In genomic region chr1:48761411-48761810, GRCh38 we compare ENCODE assay signal across 28 cellular contexts. TPM values are rescaled to one million over a fixed set of nuclear protein-coding genes. Genes with fewer than 3 reads are reported as not detected.
DNase-seq lines count a peak whose midpoint lies in the region; ATAC-seq and TF ChIP-seq lines count a peak whose summit lies in the region.
"Had no signal": no experiment of that assay in that cellular context is flagged by ENCODE, and none has a peak within 500 bp of the region (broad histone marks: within the 10 kb centered on the region; RNA-seq: fewer than 3 reads in every experiment).

No MANE protein-coding gene starts in this region.

- peak overlapping the region in 3 of 5 donors; percentile 33 to 62 (median 59) for H3K27ac ChIP-seq in adrenal gland
- H3K27ac ChIP-seq: epithelial cell of prostate, SJCRH30, WERI-Rb-1 had no signal

- DNase-seq in H4 (ENCODE audit: low spot score) (peak; percentile 47), adrenal gland (no peak), fibroblast of the aortic adventitia (ENCODE audit: low read depth) (peak; percentile 47), cortex of kidney (lab: John Stamatoyannopoulos, UW) (no peak), NCI-H69 (lab: John Stamatoyannopoulos, UW) (no peak)
- no peak for DNase-seq in activated CD4-positive, alpha-beta T cell treated with anti-CD3 and anti-CD28 coated beads, Interleukin-2, amount 50 U/mL, for 4 hours
- DNase-seq: activated CD4-positive, alpha-beta memory T cell treated with anti-CD3 and anti-CD28 coated beads for 36 hours; activated effector memory CD4-positive, alpha-beta T cell treated with anti-CD3 and anti-CD28 coated beads, Interleukin-2, amount 50 U/mL, for 16 hours; central memory CD4-positive, alpha-beta T cell; GF-D8; glutamatergic neuron; left cardiac atrium; midbrain; MV-4-11; NCI-H1694 treated with DMSO at 0.1 percent for 48 hours; NCI-H748 treated with DMSO at 0.1 percent for 48 hours; small intestine; stimulated activated CD4-positive, alpha-beta T cell treated with anti-CD3 and anti-CD28 coated beads, Interleukin-4, amount 100 ng/mL, for 1 hour; stimulated activated naive CD8-positive, alpha-beta T cell treated with anti-CD3 and anti-CD28 coated beads, Interleukin-15, amount 100 ng/mL, for 72 hours; T-helper 17 cell; WERI-Rb-1 had no signal

- peak overlapping the region; percentile 70 for H3K27ac Mint-ChIP-seq in stimulated activated memory B cell treated with anti-CD40 and anti-IgM and Interleukin-4, amounts not matched to agents 10 μg/mL and 1 μg/mL and 100 μg/mL, for 72 hours
- H3K27ac Mint-ChIP-seq: activated CD4-positive, alpha-beta memory T cell treated with anti-CD3 and anti-CD28 coated beads for 36 hours; CD14-positive monocyte; stimulated activated naive CD8-positive, alpha-beta T cell treated with anti-CD3 and anti-CD28 coated beads, Interleukin-15, amount 100 ng/mL, for 72 hours; T-helper 17 cell had no signal

- H3K4me1 ChIP-seq in adrenal gland (replicated peaks in 1 of 2): peaks cover 11 to 15% of the 10 kb centered on the region in 2 donors
- H3K4me1 ChIP-seq: SJCRH30 had no signal

- H3K4me1 Mint-ChIP-seq in stimulated activated memory B cell treated with anti-CD40 and anti-IgM and Interleukin-4, amounts not matched to agents 10 μg/mL and 1 μg/mL and 100 μg/mL, for 72 hours: peaks cover 85% of the 10 kb centered on the region
- H3K4me1 Mint-ChIP-seq: T-helper 17 cell had no signal

- H3K36me3 ChIP-seq in adrenal gland (replicated peaks in 1 of 2): peaks cover 0 to 13% of the 10 kb centered on the region in 2 donors

- TF ChIP-seq POLR2A in adrenal gland (IDR thresholded peaks at IDR 0.05): no peak

- ATAC-seq in stimulated activated memory B cell treated with anti-CD40 and anti-IgM and Interleukin-4, amounts not matched to agents 10 μg/mL and 1 μg/mL and 100 μg/mL, for 72 hours: no peak
- ATAC-seq in HG03439 (IDR thresholded peaks at IDR 0.05; ENCODE audit: unreplicated experiment): no peak
- ATAC-seq: K562; left cardiac atrium; stimulated activated naive CD8-positive, alpha-beta T cell treated with anti-CD3 and anti-CD28 coated beads, Interleukin-15, amount 100 ng/mL, for 72 hours; T-helper 17 cell had no signal

- no peaks in the 10 kb centered on the region for H3K27me3 Mint-ChIP-seq in stimulated activated memory B cell treated with anti-CD40 and anti-IgM and Interleukin-4, amounts not matched to agents 10 μg/mL and 1 μg/mL and 100 μg/mL, for 72 hours
- H3K27me3 Mint-ChIP-seq: activated CD4-positive, alpha-beta memory T cell treated with anti-CD3 and anti-CD28 coated beads for 36 hours; stimulated activated naive CD8-positive, alpha-beta T cell treated with anti-CD3 and anti-CD28 coated beads, Interleukin-15, amount 100 ng/mL, for 72 hours had no signal

- TF ChIP-seq CTCF in adrenal gland (IDR thresholded peaks at IDR 0.05): no peak
- no peak for TF ChIP-seq CTCF in fibroblast of the aortic adventitia (IDR thresholded peaks at IDR 0.05; ENCODE audit: insufficient read depth, low read length)

- intact Hi-C loops in adrenal gland (cut with DNase I): no loop called here

- H3K4me3 ChIP-seq in adrenal gland (no peak overlapping the region), fibroblast of the aortic adventitia (ENCODE audit: low read depth, low read length) (no peak overlapping the region)
- H3K4me3 ChIP-seq: K562, SJCRH30 had no signal

- H3K4me3 Mint-ChIP-seq in stimulated activated memory B cell treated with anti-CD40 and anti-IgM and Interleukin-4, amounts not matched to agents 10 μg/mL and 1 μg/mL and 100 μg/mL, for 72 hours: no peak overlapping the region
- H3K4me3 Mint-ChIP-seq: activated CD4-positive, alpha-beta memory T cell treated with anti-CD3 and anti-CD28 coated beads for 36 hours; CD14-positive monocyte; nephron; stimulated activated naive CD8-positive, alpha-beta T cell treated with anti-CD3 and anti-CD28 coated beads, Interleukin-15, amount 100 ng/mL, for 72 hours; T-helper 17 cell had no signal

- no peaks in the 10 kb centered on the region for H3K9me3 ChIP-seq in adrenal gland (replicated peaks in 1 of 3)
- H3K9me3 ChIP-seq: SJCRH30 had no signal

- peaks cover 72% of the 10 kb centered on the region for H3K36me3 Mint-ChIP-seq in stimulated activated memory B cell treated with anti-CD40 and anti-IgM and Interleukin-4, amounts not matched to agents 10 μg/mL and 1 μg/mL and 100 μg/mL, for 72 hours
- H3K36me3 Mint-ChIP-seq: activated CD4-positive, alpha-beta memory T cell treated with anti-CD3 and anti-CD28 coated beads for 36 hours had no signal

- H3K9me3 Mint-ChIP-seq in stimulated activated memory B cell treated with anti-CD40 and anti-IgM and Interleukin-4, amounts not matched to agents 10 μg/mL and 1 μg/mL and 100 μg/mL, for 72 hours: no peaks in the 10 kb centered on the region
- H3K9me3 Mint-ChIP-seq: activated CD4-positive, alpha-beta memory T cell treated with anti-CD3 and anti-CD28 coated beads for 36 hours; CD14-positive monocyte; nephron; stimulated activated naive CD8-positive, alpha-beta T cell treated with anti-CD3 and anti-CD28 coated beads, Interleukin-15, amount 100 ng/mL, for 72 hours had no signal

- H3K27me3 ChIP-seq in adrenal gland: no peaks in the 10 kb centered on the region
- H3K27me3 ChIP-seq: SJCRH30 had no signal

RNA-seq across cellular contexts. Expression of gene BEND5, which starts 15.3 kb away (rescaled TPM):
- total RNA-seq in H4 (2014; rRNA removed; shearing (Covaris generic)): 0.16 and 1.6 TPM in 2 replicates
- total RNA-seq in adrenal gland: 10 to 100 TPM in 1 of 8 donors, 1 to 10 TPM in 7; 2.2 to 17.2 (median 7.0) TPM
- 10 to 100 TPM; 11.2 to 20.4 (median 14.3) TPM for polyA plus RNA-seq in adrenal gland
- total RNA-seq in fibroblast of the aortic adventitia (ENCODE audit: low replicate concordance): 0.45 TPM in 1 of 2 replicates, not detected in the other
- total RNA-seq: K562 had no signal
- polyA plus RNA-seq: CD14-positive monocyte, K562 had no signal

Comparison
In these comparisons a context has a peak if more than half of its experiments do, and no peak if none do; other contexts are left out.
1. DNase-seq: peak in H4 (single experiment) and fibroblast of the aortic adventitia (single experiment); none in adrenal gland (0 of 7), cortex of kidney (single experiment), NCI-H69 (single experiment) and activated CD4-positive, alpha-beta T cell treated with anti-CD3 and anti-CD28 coated beads, Interleukin-2, amount 50 U/mL, for 4 hours (0 of 2).